1 cellular context compared by ENCODE assay signal in the genomic region with DNA sequence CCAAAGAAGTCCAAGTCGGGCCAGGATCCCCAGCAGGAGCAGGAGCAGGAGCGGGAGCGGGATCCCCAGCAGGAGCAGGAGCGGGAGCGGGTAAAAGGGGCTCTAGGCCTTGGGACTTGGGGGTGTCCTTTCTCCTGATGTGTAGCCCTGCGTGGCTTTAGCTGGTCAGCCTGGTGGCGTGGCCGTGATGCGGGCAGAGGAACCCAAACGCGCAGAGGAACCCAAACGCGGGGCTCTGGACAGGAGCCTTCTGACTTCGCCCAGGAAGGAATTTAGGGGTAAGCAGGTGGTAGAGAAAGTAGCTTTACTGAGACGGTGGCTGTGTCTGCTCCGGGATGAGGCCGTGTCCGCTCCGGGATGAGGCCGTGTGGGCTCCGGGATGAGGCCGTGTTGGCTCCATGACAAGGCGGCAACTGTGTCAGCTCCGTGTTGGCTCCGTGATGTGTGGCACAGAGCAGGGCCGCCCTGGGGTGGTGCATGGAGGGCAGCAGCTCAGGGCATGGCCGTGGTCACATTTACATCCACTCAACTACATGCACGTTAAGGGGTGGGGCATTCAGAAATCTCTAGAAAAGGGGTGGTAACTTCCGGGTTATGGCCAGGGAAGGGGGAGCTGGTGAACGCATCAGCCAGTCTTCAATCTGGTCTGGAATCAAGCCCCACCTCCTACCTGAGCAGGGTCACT.
A peak's percentile ranks its signal among the peaks of the same experiment; 100 is the strongest.
TF ChIP-seq lines count a peak whose summit lies in the region.

No MANE protein-coding gene starts in this region.

TF ChIP-seq in HepG2, 621 proteins besides CTCF, POLR2A, EP300 and RAD21 (continued from another document and continues in another):
- TF ChIP-seq, protein P1, sequence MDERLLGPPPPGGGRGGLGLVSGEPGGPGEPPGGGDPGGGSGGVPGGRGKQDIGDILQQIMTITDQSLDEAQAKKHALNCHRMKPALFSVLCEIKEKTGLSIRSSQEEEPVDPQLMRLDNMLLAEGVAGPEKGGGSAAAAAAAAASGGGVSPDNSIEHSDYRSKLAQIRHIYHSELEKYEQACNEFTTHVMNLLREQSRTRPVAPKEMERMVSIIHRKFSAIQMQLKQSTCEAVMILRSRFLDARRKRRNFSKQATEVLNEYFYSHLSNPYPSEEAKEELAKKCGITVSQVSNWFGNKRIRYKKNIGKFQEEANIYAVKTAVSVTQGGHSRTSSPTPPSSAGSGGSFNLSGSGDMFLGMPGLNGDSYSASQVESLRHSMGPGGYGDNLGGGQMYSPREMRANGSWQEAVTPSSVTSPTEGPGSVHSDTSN (CRISPR knock-in tag; IDR thresholded peaks at IDR 0.05), result no peak
- TF ChIP-seq ONECUT2 (CRISPR knock-in tag; IDR thresholded peaks at IDR 0.05) (no peak), ZNF232 (CRISPR knock-in tag; IDR thresholded peaks at IDR 0.05; ENCODE audit: borderline replicate concordance) (0 out of 2 replicates have a peak, but pooled peaks have one; percentile 55), PAWR (CRISPR knock-in tag; IDR thresholded peaks at IDR 0.05; ENCODE audit: borderline replicate concordance) (no peak), ZNF335 (CRISPR knock-in tag; IDR thresholded peaks at IDR 0.05) (no peak), ZIK1 (CRISPR knock-in tag; IDR thresholded peaks at IDR 0.05; ENCODE audit: borderline replicate concordance, low read depth) (0 out of 2 replicates have a peak, but pooled peaks have one; percentile 33), SNRNP70 (IDR thresholded peaks at IDR 0.05; ENCODE audit: low read depth, low read length) (no peak), KLF13 (CRISPR knock-in tag; IDR thresholded peaks at IDR 0.05) (no peak), PBX3 (CRISPR knock-in tag; IDR thresholded peaks at IDR 0.05; ENCODE audit: borderline replicate concordance) (no peak), ZNF451 (CRISPR knock-in tag; IDR thresholded peaks at IDR 0.05) (peak; percentile 58; the same call in 1 of the 2 replicates), ZNF850 (CRISPR knock-in tag; conservative IDR thresholded peaks at IDR 0.05) (no peak), MXI1 (IDR thresholded peaks at IDR 0.05; ENCODE audit: borderline replicate concordance, low read depth, low read length) (no peak), U2AF1 (optimal IDR thresholded peaks at IDR 0.05; ENCODE audit: low read depth, low read length) (peak; percentile 47), SRY (CRISPR knock-in tag; IDR thresholded peaks at IDR 0.05) (0 out of 2 replicates have a peak, but pooled peaks have one; percentile 17), ATF1 (CRISPR knock-in tag; IDR thresholded peaks at IDR 0.05) (no peak), ZNF44 (CRISPR knock-in tag; IDR thresholded peaks at IDR 0.05) (no peak), MED8 (CRISPR knock-in tag; IDR thresholded peaks at IDR 0.05; ENCODE audit: insufficient replicate concordance) (no peak), MLLT10 (CRISPR knock-in tag; IDR thresholded peaks at IDR 0.05) (no peak), IRF2 (CRISPR knock-in tag; IDR thresholded peaks at IDR 0.05) (0 out of 2 replicates have a peak, but pooled peaks have one; percentile 17), ZNF782 (CRISPR knock-in tag; IDR thresholded peaks at IDR 0.05; ENCODE audit: borderline replicate concordance) (0 out of 2 replicates have a peak, but pooled peaks have one; percentile 6), ZNF772 (CRISPR knock-in tag; IDR thresholded peaks at IDR 0.05) (no peak), ZC3H4 (CRISPR knock-in tag; IDR thresholded peaks at IDR 0.05; ENCODE audit: borderline replicate concordance) (no peak; the same call in 1 of the 2 replicates), FOXJ3 (CRISPR knock-in tag; IDR thresholded peaks at IDR 0.05; ENCODE audit: borderline replicate concordance) (no peak), NFKBIZ (CRISPR knock-in tag; IDR thresholded peaks at IDR 0.05) (no peak), SSRP1 (CRISPR knock-in tag; IDR thresholded peaks at IDR 0.05) (peak; percentile 25), RBAK (CRISPR knock-in tag; IDR thresholded peaks at IDR 0.05) (no peak), ZNF605 (CRISPR knock-in tag; IDR thresholded peaks at IDR 0.05) (no peak), SMAD1 (CRISPR knock-in tag; IDR thresholded peaks at IDR 0.05; ENCODE audit: borderline replicate concordance, low read depth) (no peak), SP4 (CRISPR knock-in tag; IDR thresholded peaks at IDR 0.05) (peak; percentile 63; the same call in 1 of the 2 replicates), CSRNP1 (CRISPR knock-in tag; IDR thresholded peaks at IDR 0.05) (peak; percentile 54; the same call in 1 of the 2 replicates), CAMTA2 (CRISPR knock-in tag; IDR thresholded peaks at IDR 0.05; ENCODE audit: borderline replicate concordance) (no peak), ATRX (CRISPR knock-in tag; IDR thresholded peaks at IDR 0.05; ENCODE audit: borderline replicate concordance) (no peak), HNRNPUL1 (IDR thresholded peaks at IDR 0.05; ENCODE audit: low read depth, low read length) (no peak), YEATS2 (CRISPR knock-in tag; IDR thresholded peaks at IDR 0.05; ENCODE audit: borderline replicate concordance) (no peak), REPIN1 (CRISPR knock-in tag; IDR thresholded peaks at IDR 0.05; ENCODE audit: borderline replicate concordance, low read depth) (no peak), ZNF343 (CRISPR knock-in tag; IDR thresholded peaks at IDR 0.05) (no peak), BORCS8-MEF2B (CRISPR knock-in tag; IDR thresholded peaks at IDR 0.05) (0 out of 2 replicates have a peak, but pooled peaks have one; percentile 38), AKAP8 (CRISPR knock-in tag; IDR thresholded peaks at IDR 0.05) (peak; percentile 38; the same call in 1 of the 2 replicates), CBX2 (IDR thresholded peaks at IDR 0.05; ENCODE audit: low read depth, low read length) (no peak), CBX2 (CRISPR knock-in tag; IDR thresholded peaks at IDR 0.05; ENCODE audit: low read depth) (no peak), RBM22 (optimal IDR thresholded peaks at IDR 0.05; ENCODE audit: low read length) (peak; percentile 78), ARID2 (CRISPR knock-in tag; IDR thresholded peaks at IDR 0.05; ENCODE audit: borderline replicate concordance) (no peak), PCBP1 (IDR thresholded peaks at IDR 0.05; ENCODE audit: borderline replicate concordance, low read depth, low read length) (no peak), ZNF724P (CRISPR knock-in tag; IDR thresholded peaks at IDR 0.05; ENCODE audit: borderline replicate concordance) (no peak), KDM3A (CRISPR knock-in tag; IDR thresholded peaks at IDR 0.05; ENCODE audit: low read depth) (no peak; the same call in 1 of the 2 replicates), BCLAF1 (IDR thresholded peaks at IDR 0.05) (no peak), ZNF264 (CRISPR knock-in tag; IDR thresholded peaks at IDR 0.05) (no peak), ZNF557 (CRISPR knock-in tag; IDR thresholded peaks at IDR 0.05) (no peak), ZNF562 (CRISPR knock-in tag; IDR thresholded peaks at IDR 0.05; ENCODE audit: borderline replicate concordance) (no peak), CCDC6 (CRISPR knock-in tag; IDR thresholded peaks at IDR 0.05) (peak; percentile 48; the same call in 1 of the 2 replicates), PTBP1 (IDR thresholded peaks at IDR 0.05; ENCODE audit: low read depth, low read length, poor library complexity, severe bottlenecking) (peak; percentile 83)
- TF ChIP-seq, protein P2, sequence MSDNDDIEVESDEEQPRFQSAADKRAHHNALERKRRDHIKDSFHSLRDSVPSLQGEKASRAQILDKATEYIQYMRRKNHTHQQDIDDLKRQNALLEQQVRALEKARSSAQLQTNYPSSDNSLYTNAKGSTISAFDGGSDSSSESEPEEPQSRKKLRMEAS (IDR thresholded peaks at IDR 0.05), result no peak
- TF ChIP-seq, protein P3, sequence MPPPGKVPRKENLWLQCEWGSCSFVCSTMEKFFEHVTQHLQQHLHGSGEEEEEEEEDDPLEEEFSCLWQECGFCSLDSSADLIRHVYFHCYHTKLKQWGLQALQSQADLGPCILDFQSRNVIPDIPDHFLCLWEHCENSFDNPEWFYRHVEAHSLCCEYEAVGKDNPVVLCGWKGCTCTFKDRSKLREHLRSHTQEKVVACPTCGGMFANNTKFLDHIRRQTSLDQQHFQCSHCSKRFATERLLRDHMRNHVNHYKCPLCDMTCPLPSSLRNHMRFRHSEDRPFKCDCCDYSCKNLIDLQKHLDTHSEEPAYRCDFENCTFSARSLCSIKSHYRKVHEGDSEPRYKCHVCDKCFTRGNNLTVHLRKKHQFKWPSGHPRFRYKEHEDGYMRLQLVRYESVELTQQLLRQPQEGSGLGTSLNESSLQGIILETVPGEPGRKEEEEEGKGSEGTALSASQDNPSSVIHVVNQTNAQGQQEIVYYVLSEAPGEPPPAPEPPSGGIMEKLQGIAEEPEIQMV (CRISPR knock-in tag; IDR thresholded peaks at IDR 0.05; ENCODE audit: low read depth), result peak; percentile 15; the same call in 1 of the 2 replicates
- TF ChIP-seq, protein P4, sequence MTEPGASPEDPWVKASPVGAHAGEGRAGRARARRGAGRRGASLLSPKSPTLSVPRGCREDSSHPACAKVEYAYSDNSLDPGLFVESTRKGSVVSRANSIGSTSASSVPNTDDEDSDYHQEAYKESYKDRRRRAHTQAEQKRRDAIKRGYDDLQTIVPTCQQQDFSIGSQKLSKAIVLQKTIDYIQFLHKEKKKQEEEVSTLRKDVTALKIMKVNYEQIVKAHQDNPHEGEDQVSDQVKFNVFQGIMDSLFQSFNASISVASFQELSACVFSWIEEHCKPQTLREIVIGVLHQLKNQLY (CRISPR knock-in tag; IDR thresholded peaks at IDR 0.05), result no peak
- TF ChIP-seq, protein P5, sequence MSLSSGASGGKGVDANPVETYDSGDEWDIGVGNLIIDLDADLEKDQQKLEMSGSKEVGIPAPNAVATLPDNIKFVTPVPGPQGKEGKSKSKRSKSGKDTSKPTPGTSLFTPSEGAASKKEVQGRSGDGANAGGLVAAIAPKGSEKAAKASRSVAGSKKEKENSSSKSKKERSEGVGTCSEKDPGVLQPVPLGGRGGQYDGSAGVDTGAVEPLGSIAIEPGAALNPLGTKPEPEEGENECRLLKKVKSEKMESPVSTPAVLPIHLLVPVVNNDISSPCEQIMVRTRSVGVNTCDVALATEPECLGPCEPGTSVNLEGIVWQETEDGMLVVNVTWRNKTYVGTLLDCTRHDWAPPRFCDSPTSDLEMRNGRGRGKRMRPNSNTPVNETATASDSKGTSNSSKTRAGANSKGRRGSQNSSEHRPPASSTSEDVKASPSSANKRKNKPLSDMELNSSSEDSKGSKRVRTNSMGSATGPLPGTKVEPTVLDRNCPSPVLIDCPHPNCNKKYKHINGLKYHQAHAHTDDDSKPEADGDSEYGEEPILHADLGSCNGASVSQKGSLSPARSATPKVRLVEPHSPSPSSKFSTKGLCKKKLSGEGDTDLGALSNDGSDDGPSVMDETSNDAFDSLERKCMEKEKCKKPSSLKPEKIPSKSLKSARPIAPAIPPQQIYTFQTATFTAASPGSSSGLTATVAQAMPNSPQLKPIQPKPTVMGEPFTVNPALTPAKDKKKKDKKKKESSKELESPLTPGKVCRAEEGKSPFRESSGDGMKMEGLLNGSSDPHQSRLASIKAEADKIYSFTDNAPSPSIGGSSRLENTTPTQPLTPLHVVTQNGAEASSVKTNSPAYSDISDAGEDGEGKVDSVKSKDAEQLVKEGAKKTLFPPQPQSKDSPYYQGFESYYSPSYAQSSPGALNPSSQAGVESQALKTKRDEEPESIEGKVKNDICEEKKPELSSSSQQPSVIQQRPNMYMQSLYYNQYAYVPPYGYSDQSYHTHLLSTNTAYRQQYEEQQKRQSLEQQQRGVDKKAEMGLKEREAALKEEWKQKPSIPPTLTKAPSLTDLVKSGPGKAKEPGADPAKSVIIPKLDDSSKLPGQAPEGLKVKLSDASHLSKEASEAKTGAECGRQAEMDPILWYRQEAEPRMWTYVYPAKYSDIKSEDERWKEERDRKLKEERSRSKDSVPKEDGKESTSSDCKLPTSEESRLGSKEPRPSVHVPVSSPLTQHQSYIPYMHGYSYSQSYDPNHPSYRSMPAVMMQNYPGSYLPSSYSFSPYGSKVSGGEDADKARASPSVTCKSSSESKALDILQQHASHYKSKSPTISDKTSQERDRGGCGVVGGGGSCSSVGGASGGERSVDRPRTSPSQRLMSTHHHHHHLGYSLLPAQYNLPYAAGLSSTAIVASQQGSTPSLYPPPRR (CRISPR knock-in tag; IDR thresholded peaks at IDR 0.05; ENCODE audit: borderline replicate concordance), result 0 out of 2 replicates have a peak, but pooled peaks have one; percentile 40
